In the genomic region with DNA sequence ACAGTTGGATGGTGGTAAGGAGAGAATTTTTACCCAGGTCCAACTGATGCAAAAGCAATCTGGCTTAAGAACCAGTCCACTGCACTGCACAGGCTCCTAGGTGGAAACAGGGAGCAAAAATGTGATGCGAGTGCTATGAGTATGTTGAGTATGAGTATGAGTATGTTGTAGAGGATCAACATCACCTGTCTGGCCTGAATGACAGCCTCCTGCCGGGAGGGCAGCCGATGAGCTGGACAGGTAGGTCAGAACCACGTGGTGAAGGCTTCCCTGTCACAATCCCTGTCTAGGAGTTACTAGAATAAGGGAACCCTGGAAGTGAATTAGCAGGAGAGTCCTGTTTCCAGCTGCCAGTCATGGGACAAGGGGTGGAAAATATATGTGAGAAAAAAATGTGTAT, we compare ENCODE assay signal across 31 cellular contexts.
"Had no signal": no experiment of that assay in that cellular context is flagged by ENCODE, and none has a peak within 500 bp of the region (broad histone marks: within the 10 kb centered on the region; RNA-seq: fewer than 3 reads in every experiment).

No MANE protein-coding gene starts in this region.

- H3K27ac Mint-ChIP-seq: immature natural killer cell; mesothelial cell of epicardium; naive B cell; natural killer cell; nephron progenitor cell; neural progenitor cell; stimulated activated memory B cell treated with anti-CD40 and anti-IgM and Interleukin-4, amounts not matched to agents 10 μg/mL and 1 μg/mL and 100 μg/mL, for 72 hours had no signal

- H3K27ac ChIP-seq: left lung, lower lobe of right lung, neural progenitor cell, neutrophil, parathyroid adenoma, psoas muscle, right atrium auricular region, right lobe of liver, stomach, testis, thyroid gland, transverse colon, upper lobe of right lung had no signal

- H3K9ac ChIP-seq: neural progenitor cell, parathyroid adenoma had no signal

- H3K9me3 Mint-ChIP-seq: natural killer cell had no signal

- H3K36me3 ChIP-seq: left lung, lower lobe of right lung, neural progenitor cell, neutrophil, right atrium auricular region, right lobe of liver, stomach, thyroid gland, transverse colon, upper lobe of right lung had no signal

- H3K4me3 ChIP-seq: left lung, lower lobe of right lung, neural progenitor cell, psoas muscle, right atrium auricular region, right lobe of liver, smooth muscle cell, stomach, testis, thyroid gland, transverse colon, upper lobe of right lung had no signal

- H2AFZ ChIP-seq: neural progenitor cell, parathyroid adenoma had no signal

- H3K79me2 ChIP-seq: parathyroid adenoma had no signal

- H3K4me2 ChIP-seq: neural progenitor cell, smooth muscle cell had no signal

- H3K4me1 ChIP-seq: left lung, lower lobe of right lung, neural progenitor cell, parathyroid adenoma, psoas muscle, right atrium auricular region, right lobe of liver, stomach, testis, transverse colon, upper lobe of right lung had no signal

- H3K36me3 Mint-ChIP-seq: immature natural killer cell; natural killer cell; neural progenitor cell; stimulated activated memory B cell treated with anti-CD40 and anti-IgM and Interleukin-4, amounts not matched to agents 10 μg/mL and 1 μg/mL and 100 μg/mL, for 72 hours had no signal

- H3K4me3 Mint-ChIP-seq: immature natural killer cell; mesothelial cell of epicardium; natural killer cell; nephron progenitor cell; neural progenitor cell; stimulated activated memory B cell treated with anti-CD40 and anti-IgM and Interleukin-4, amounts not matched to agents 10 μg/mL and 1 μg/mL and 100 μg/mL, for 72 hours had no signal

- ATAC-seq: left colon; left lung; lower lobe of right lung; natural killer cell; psoas muscle; right lobe of liver; stimulated activated memory B cell treated with anti-CD40 and anti-IgM and Interleukin-4, amounts not matched to agents 10 μg/mL and 1 μg/mL and 100 μg/mL, for 72 hours; stimulated activated naive CD8-positive, alpha-beta T cell treated with anti-CD3 and anti-CD28 coated beads, Interleukin-15, Interleukin-2, amounts not matched to agents 100 U/mL and 50 U/mL, for 24 hours; upper lobe of right lung had no signal

- DNase-seq: hypothalamus; immature natural killer cell; kidney; left colon; left lung; lower lobe of right lung; mammary epithelial cell; mesendoderm; naive B cell; natural killer cell; nephron progenitor cell; occipital lobe; psoas muscle; right lobe of liver; stimulated activated CD4-positive, alpha-beta T cell treated with anti-CD3 and anti-CD28 coated beads, Interleukin-1b, Interleukin-23, amount 100 ng/mL, for 48 hours; stimulated activated CD4-positive, alpha-beta T cell treated with anti-CD3 and anti-CD28 coated beads, Interleukin-2, amount 100 ng/mL, for 48 hours; stimulated activated CD4-positive, alpha-beta T cell treated with anti-CD3 and anti-CD28 coated beads, Interleukin-4, amount 100 ng/mL, for 4 hours; stimulated activated CD8-positive, alpha-beta memory T cell treated with anti-CD3 and anti-CD28 coated beads, Interleukin-4, amount 100 ng/mL, for 48 hours; stimulated activated naive CD8-positive, alpha-beta T cell treated with anti-CD3 and anti-CD28 coated beads, Interleukin-15, Interleukin-2, amounts not matched to agents 100 U/mL and 50 U/mL, for 24 hours; stomach; testis; thyroid gland; transverse colon; upper lobe of right lung had no signal

- H3K9me3 ChIP-seq: lower lobe of right lung, neutrophil, psoas muscle, right atrium auricular region, right lobe of liver, stomach, testis, thyroid gland, transverse colon, upper lobe of right lung had no signal

- H3K27me3 ChIP-seq: neural progenitor cell, right atrium auricular region, right lobe of liver, stomach, testis, thyroid gland, transverse colon had no signal
